Comparison of ENCODE assay signal across 1 cellular context in genomic region chr20:64035933-64036345, GRCh38.
A peak's percentile ranks its signal among the peaks of the same experiment; 100 is the strongest.
TF ChIP-seq lines count a peak whose summit lies in the region.

Gene C20orf204, plus strand, starts transcription at chr20:64036182. Its CDS starts 142 bp downstream, at chr20:64036324.

TF ChIP-seq in HepG2, 621 proteins besides CTCF, POLR2A, EP300 and RAD21 (continued from another document and continues in another):
- TF ChIP-seq ZHX2 (IDR thresholded peaks at IDR 0.05; ENCODE audit: low read depth), result peak; percentile 62; the same call in 1 of the 2 replicates
- no peak for TF ChIP-seq ZHX2 (CRISPR knock-in tag; IDR thresholded peaks at IDR 0.05; ENCODE audit: borderline replicate concordance)
- TF ChIP-seq ZNF850 (CRISPR knock-in tag; conservative IDR thresholded peaks at IDR 0.05), result no peak
- TF ChIP-seq ISL2 (CRISPR knock-in tag; IDR thresholded peaks at IDR 0.05), result peak; percentile 42; the same call in 1 of the 2 replicates
- no peak for TF ChIP-seq ZNF441 (CRISPR knock-in tag; IDR thresholded peaks at IDR 0.05; ENCODE audit: borderline replicate concordance)
- TF ChIP-seq ARNT2 (CRISPR knock-in tag; IDR thresholded peaks at IDR 0.05; ENCODE audit: low read depth), result 0 out of 2 replicates have a peak, but pooled peaks have one; percentile 46
- TF ChIP-seq ZBTB34 (CRISPR knock-in tag; IDR thresholded peaks at IDR 0.05), result no peak
- TF ChIP-seq UBTF (CRISPR knock-in tag; IDR thresholded peaks at IDR 0.05), result peak; percentile 94
- TF ChIP-seq PATZ1 (CRISPR knock-in tag; IDR thresholded peaks at IDR 0.05), result peak; percentile 91
- TF ChIP-seq RXRB (CRISPR knock-in tag; IDR thresholded peaks at IDR 0.05; ENCODE audit: borderline replicate concordance), result peak; percentile 77
- no peak; the same call in 1 of the 2 replicates for TF ChIP-seq MIER2 (CRISPR knock-in tag; IDR thresholded peaks at IDR 0.05)
- TF ChIP-seq BRCA1 (CRISPR knock-in tag; IDR thresholded peaks at IDR 0.05), result no peak
- TF ChIP-seq ZNF558 (CRISPR knock-in tag; IDR thresholded peaks at IDR 0.05; ENCODE audit: borderline replicate concordance), result peak; percentile 95; the same call in 1 of the 2 replicates
- TF ChIP-seq CEBPZ (IDR thresholded peaks at IDR 0.05; ENCODE audit: low read length), result no peak
- TF ChIP-seq JDP2 (CRISPR knock-in tag; IDR thresholded peaks at IDR 0.05; ENCODE audit: borderline replicate concordance), result no peak
- TF ChIP-seq JUN (CRISPR knock-in tag; IDR thresholded peaks at IDR 0.05), result peak; percentile 61
- TF ChIP-seq DMTF1 (CRISPR knock-in tag; IDR thresholded peaks at IDR 0.05), result peak; percentile 93
- no peak; the same call in 1 of the 2 replicates for TF ChIP-seq PLSCR1 (CRISPR knock-in tag; IDR thresholded peaks at IDR 0.05; ENCODE audit: borderline replicate concordance)
- TF ChIP-seq ZNF615 (CRISPR knock-in tag; IDR thresholded peaks at IDR 0.05; ENCODE audit: borderline replicate concordance), result peak; percentile 82; the same call in 1 of the 2 replicates
- TF ChIP-seq ZBTB43 (CRISPR knock-in tag; conservative IDR thresholded peaks at IDR 0.05), result 0 out of 2 replicates have a peak, but pooled peaks have one; percentile 22
- peak; percentile 65; the same call in 1 of the 2 replicates for TF ChIP-seq YEATS4 (CRISPR knock-in tag; IDR thresholded peaks at IDR 0.05; ENCODE audit: borderline replicate concordance)
- peak; percentile 42; the same call in 1 of the 2 replicates for TF ChIP-seq ZNF225 (CRISPR knock-in tag; IDR thresholded peaks at IDR 0.05)
- TF ChIP-seq MXD3 (CRISPR knock-in tag; IDR thresholded peaks at IDR 0.05), result no peak; the same call in 1 of the 2 replicates
- no peak for TF ChIP-seq ELF4 (CRISPR knock-in tag; IDR thresholded peaks at IDR 0.05; ENCODE audit: borderline replicate concordance)
- TF ChIP-seq ZNF512B (CRISPR knock-in tag; IDR thresholded peaks at IDR 0.05; ENCODE audit: borderline replicate concordance), result 0 out of 2 replicates have a peak, but pooled peaks have one; percentile 46
- peak; percentile 73; the same call in 1 of the 2 replicates for TF ChIP-seq ZNF839 (CRISPR knock-in tag; IDR thresholded peaks at IDR 0.05; ENCODE audit: borderline replicate concordance)
